In genomic region chr7:128447944-128448556, GRCh38 we compare ENCODE assay signal across 16 cellular contexts. TPM values are rescaled to one million over a fixed set of nuclear protein-coding genes. Genes with fewer than 3 reads are reported as not detected.
A peak's percentile ranks its signal among the peaks of the same experiment; 100 is the strongest.
DNase-seq lines count a peak whose midpoint lies in the region; ATAC-seq and TF ChIP-seq lines count a peak whose summit lies in the region.
"Had no signal": no experiment of that assay in that cellular context is flagged by ENCODE, and none has a peak within 500 bp of the region (broad histone marks: within the 10 kb centered on the region; RNA-seq: fewer than 3 reads in every experiment).

No MANE protein-coding gene starts in this region.

- no peak overlapping the region for H3K4me3 ChIP-seq in esophagus muscularis mucosa
- H3K4me3 ChIP-seq in upper lobe of right lung = no peak overlapping the region
- H3K4me3 ChIP-seq in spleen = no peak overlapping the region

- no peak for TF ChIP-seq EP300 in esophagus muscularis mucosa (IDR thresholded peaks at IDR 0.05)

- CTCF ChIA-PET in activated CD4-positive, alpha-beta T cell treated with anti-CD3 and anti-CD28 coated beads for 36 hours (lab: Charles Lee) = interaction anchor here (0.7 to 4.1 kb wide), 6 partner anchors 11 to 268 kb away, joined by 3 to 40 read pairs (median 6); partner anchors contain the start of gene IMPDH1
- CTCF ChIA-PET in activated naive CD4-positive, alpha-beta T cell treated with anti-CD3 and anti-CD28 coated beads, Interleukin-2, amount 10 ng/mL, durations not matched to agents 7 days and 5 days (lab: Charles Lee) = interaction anchor here (1.2 to 2.9 kb wide), 4 partner anchors 13 to 23 kb away, joined by 3 to 20 read pairs (median 9); no protein-coding TSS in a partner anchor

- TF ChIP-seq CTCF in esophagus muscularis mucosa (IDR thresholded peaks at IDR 0.05) = no peak
- TF ChIP-seq CTCF in upper lobe of right lung (IDR thresholded peaks at IDR 0.05) = no peak
- no peak for TF ChIP-seq CTCF in spleen (IDR thresholded peaks at IDR 0.05 in 8 of 11, conservative IDR thresholded peaks at IDR 0.05 in 3 of 11)

- peaks cover 48% of the 10 kb centered on the region for H3K4me1 Mint-ChIP-seq in activated CD4-positive, alpha-beta T cell treated with anti-CD3 and anti-CD28 coated beads for 36 hours
- H3K4me1 Mint-ChIP-seq in activated naive CD4-positive, alpha-beta T cell treated with anti-CD3 and anti-CD28 coated beads, Interleukin-2, amount 50 U/mL, for 24 hours = peaks cover 17% of the 10 kb centered on the region
- peaks cover 8% of the 10 kb centered on the region for H3K4me1 Mint-ChIP-seq in activated naive CD4-positive, alpha-beta T cell treated with anti-CD3 and anti-CD28 coated beads, Interleukin-2, amount 10 ng/mL, durations not matched to agents 7 days and 5 days

- H3K4me1 ChIP-seq in esophagus muscularis mucosa = peaks cover 0 to 5% (median 1%) of the 10 kb centered on the region in 4 donors
- H3K4me1 ChIP-seq in upper lobe of right lung = no peaks in the 10 kb centered on the region
- H3K4me1 ChIP-seq in spleen = no peaks in the 10 kb centered on the region

- H3K27ac ChIP-seq in esophagus muscularis mucosa (replicated peaks in 1 of 4) (no peak overlapping the region), upper lobe of right lung (peak overlapping the region; percentile 4), spleen (no peak overlapping the region)
- H3K27ac ChIP-seq: KMS-11 had no signal

- H3K36me3 Mint-ChIP-seq in activated CD4-positive, alpha-beta T cell treated with anti-CD3 and anti-CD28 coated beads for 36 hours (ENCODE audit: low read depth) = peaks cover 2% of the 10 kb centered on the region
- H3K36me3 Mint-ChIP-seq in activated naive CD4-positive, alpha-beta T cell treated with anti-CD3 and anti-CD28 coated beads, Interleukin-2, amount 50 U/mL, for 24 hours = no peaks in the 10 kb centered on the region
- H3K36me3 Mint-ChIP-seq in activated naive CD4-positive, alpha-beta T cell treated with anti-CD3 and anti-CD28 coated beads, Interleukin-2, amount 10 ng/mL, durations not matched to agents 7 days and 5 days = no peaks in the 10 kb centered on the region
- H3K36me3 Mint-ChIP-seq: CD14-positive monocyte had no signal

- POLR2A ChIA-PET in activated CD4-positive, alpha-beta T cell treated with anti-CD3 and anti-CD28 coated beads for 36 hours (lab: Charles Lee) = no interaction called here

- H3K9me3 Mint-ChIP-seq in activated CD4-positive, alpha-beta T cell treated with anti-CD3 and anti-CD28 coated beads for 36 hours (ENCODE audit: low read depth) = no peaks in the 10 kb centered on the region
- H3K9me3 Mint-ChIP-seq in activated naive CD4-positive, alpha-beta T cell treated with anti-CD3 and anti-CD28 coated beads, Interleukin-2, amount 50 U/mL, for 24 hours = no peaks in the 10 kb centered on the region
- H3K9me3 Mint-ChIP-seq in activated naive CD4-positive, alpha-beta T cell treated with anti-CD3 and anti-CD28 coated beads, Interleukin-2, amount 10 ng/mL, durations not matched to agents 7 days and 5 days = no peaks in the 10 kb centered on the region
- H3K9me3 Mint-ChIP-seq: CD14-positive monocyte, H9 had no signal

- H3K27ac Mint-ChIP-seq in activated CD4-positive, alpha-beta T cell treated with anti-CD3 and anti-CD28 coated beads for 36 hours = peak overlapping the region; percentile 55
- peak overlapping the region; percentile 46 for H3K27ac Mint-ChIP-seq in activated naive CD4-positive, alpha-beta T cell treated with anti-CD3 and anti-CD28 coated beads, Interleukin-2, amount 50 U/mL, for 24 hours
- no peak overlapping the region for H3K27ac Mint-ChIP-seq in activated naive CD4-positive, alpha-beta T cell treated with anti-CD3 and anti-CD28 coated beads, Interleukin-2, amount 10 ng/mL, durations not matched to agents 7 days and 5 days
- H3K27ac Mint-ChIP-seq: H9 had no signal

- peak; percentile 70 for ATAC-seq in activated CD4-positive, alpha-beta T cell treated with anti-CD3 and anti-CD28 coated beads for 36 hours
- peak; percentile 59 for ATAC-seq in upper lobe of right lung

- peaks cover 8% of the 10 kb centered on the region for H3K27me3 Mint-ChIP-seq in activated CD4-positive, alpha-beta T cell treated with anti-CD3 and anti-CD28 coated beads for 36 hours
- peaks cover 7% of the 10 kb centered on the region for H3K27me3 Mint-ChIP-seq in activated naive CD4-positive, alpha-beta T cell treated with anti-CD3 and anti-CD28 coated beads, Interleukin-2, amount 50 U/mL, for 24 hours
- peaks cover 39% of the 10 kb centered on the region for H3K27me3 Mint-ChIP-seq in activated naive CD4-positive, alpha-beta T cell treated with anti-CD3 and anti-CD28 coated beads, Interleukin-2, amount 10 ng/mL, durations not matched to agents 7 days and 5 days

- H3K9me3 ChIP-seq in esophagus muscularis mucosa (no peaks in the 10 kb centered on the region), upper lobe of right lung (no peaks in the 10 kb centered on the region), spleen (no peaks in the 10 kb centered on the region)
- H3K9me3 ChIP-seq: Caco-2 had no signal

- H3K27me3 ChIP-seq in esophagus muscularis mucosa = no peaks in the 10 kb centered on the region
- H3K27me3 ChIP-seq in upper lobe of right lung = no peaks in the 10 kb centered on the region
- H3K27me3 ChIP-seq in spleen (replicated peaks in 1 of 7) = no peaks in the 10 kb centered on the region

- H3K36me3 ChIP-seq in esophagus muscularis mucosa = no peaks in the 10 kb centered on the region
- H3K36me3 ChIP-seq in upper lobe of right lung = no peaks in the 10 kb centered on the region
- H3K36me3 ChIP-seq in spleen = no peaks in the 10 kb centered on the region

- intact Hi-C loops in activated CD4-positive, alpha-beta T cell treated with anti-CD3 and anti-CD28 coated beads for 36 hours (cut with DNase I, micrococcal nuclease) = no loop called here
- intact Hi-C loops in esophagus muscularis mucosa (cut with DNase I) = no loop called here
- intact Hi-C loops in upper lobe of right lung (cut with DNase I) = no loop called here
- intact Hi-C loops in spleen (cut with DNase I; ENCODE audit: low total_unique reads) = no loop called here

- peak; percentile 56 for DNase-seq in activated CD4-positive, alpha-beta T cell treated with anti-CD3 and anti-CD28 coated beads for 36 hours
- no peak for DNase-seq in activated CD4-positive, alpha-beta T cell treated with anti-CD3 and anti-CD28 coated beads, Interleukin-2, amount 50 U/mL, for 4 hours
- DNase-seq in activated naive CD4-positive, alpha-beta T cell treated with anti-CD3 and anti-CD28 coated beads, Interleukin-2, amount 10 ng/mL, durations not matched to agents 7 days and 5 days = no peak
- DNase-seq in esophagus muscularis mucosa (ENCODE audit: extremely low spot score) (peak; percentile 75), upper lobe of right lung (no peak), spleen (no peak), amygdala (lab: John Stamatoyannopoulos, UW) (no peak)
- DNase-seq: Caco-2; H9; NCI-H1092; NCI-H345; NCI-H526 treated with DMSO at 0.1 percent for 48 hours; NK-92 treated with Interleukin-12 subunit alpha and Interleukin-12 subunit beta, amount 100 ng/mL, for 24 hours had no signal

- H3K4me3 Mint-ChIP-seq in activated CD4-positive, alpha-beta T cell treated with anti-CD3 and anti-CD28 coated beads for 36 hours = no peak overlapping the region
- H3K4me3 Mint-ChIP-seq in activated naive CD4-positive, alpha-beta T cell treated with anti-CD3 and anti-CD28 coated beads, Interleukin-2, amount 50 U/mL, for 24 hours = no peak overlapping the region
- no peak overlapping the region for H3K4me3 Mint-ChIP-seq in activated naive CD4-positive, alpha-beta T cell treated with anti-CD3 and anti-CD28 coated beads, Interleukin-2, amount 10 ng/mL, durations not matched to agents 7 days and 5 days
- H3K4me3 Mint-ChIP-seq: CD14-positive monocyte, H9 had no signal

- WGBS in esophagus muscularis mucosa = 77% methylated on average over 4 of the region's 4 CpGs
- WGBS in spleen, 5 donors = 69 to 73% (median 73%) methylated on average over 4 of the region's 4 CpGs

- TF ChIP-seq POLR2A in esophagus muscularis mucosa (IDR thresholded peaks at IDR 0.05; ENCODE audit: low read depth) (no peak), spleen (IDR thresholded peaks at IDR 0.05) (no peak)

RNA-seq across cellular contexts. Expression of gene HILPDA, which starts 7.6 kb away (rescaled TPM):
- 100 to 1,000 TPM; 227 to 309 TPM for total RNA-seq in activated CD4-positive, alpha-beta T cell treated with anti-CD3 and anti-CD28 coated beads for 36 hours
- total RNA-seq in esophagus muscularis mucosa (10 to 100 TPM in 1 of 4 donors, 1 to 10 TPM in 3; 4.1 to 15.1 (median 5.8) TPM), upper lobe of right lung (8.9 TPM), spleen (10 to 100 TPM in 2 of 7 donors, 1 to 10 TPM in 5; 4.2 to 16.7 (median 7.1) TPM)
- polyA plus RNA-seq in spleen = 1 to 10 TPM; 3.2 to 8.2 (median 7.2) TPM

RNA-seq across cellular contexts. Expression of gene METTL2B, which starts 28.5 kb away (rescaled TPM):
- total RNA-seq in activated CD4-positive, alpha-beta T cell treated with anti-CD3 and anti-CD28 coated beads for 36 hours = 10 to 100 TPM; 36.1 to 40.3 TPM
- total RNA-seq in esophagus muscularis mucosa (10 to 100 TPM; 19.9 to 23.5 (median 21.0) TPM), upper lobe of right lung (22.1 TPM), spleen (10 to 100 TPM; 17.7 to 32.8 (median 22.4) TPM)
- 10 to 100 TPM in 1 of 3 donors, 1 to 10 TPM in 2; 6.7 to 12.3 (median 7.2) TPM for polyA plus RNA-seq in spleen

RNA-seq across cellular contexts. Expression of gene IMPDH1, which starts 38.3 kb away (rescaled TPM):
- 10 to 100 TPM; 59.0 to 60.7 TPM for total RNA-seq in activated CD4-positive, alpha-beta T cell treated with anti-CD3 and anti-CD28 coated beads for 36 hours
- total RNA-seq in esophagus muscularis mucosa (10 to 100 TPM; 29.1 to 72.1 (median 56.0) TPM), upper lobe of right lung (59.8 TPM), spleen (100 to 1,000 TPM in 3 of 7 donors, 10 to 100 TPM in 4; 75.8 to 120 (median 89.0) TPM)
- 10 to 100 TPM; 29.9 to 52.1 (median 35.9) TPM for polyA plus RNA-seq in spleen

Comparison
In these comparisons a context has a peak if more than half of its experiments do, and no peak if none do; other contexts are left out.
1. DNase-seq: peak in activated CD4-positive, alpha-beta T cell treated with anti-CD3 and anti-CD28 coated beads for 36 hours (single experiment) and esophagus muscularis mucosa (single experiment); none in activated CD4-positive, alpha-beta T cell treated with anti-CD3 and anti-CD28 coated beads, Interleukin-2, amount 50 U/mL, for 4 hours (0 of 2), activated naive CD4-positive, alpha-beta T cell treated with anti-CD3 and anti-CD28 coated beads, Interleukin-2, amount 10 ng/mL, durations not matched to agents 7 days and 5 days (single experiment), upper lobe of right lung (single experiment), spleen (single experiment) and amygdala (0 of 56).
2. RNA of gene HILPDA, which starts 7.6 kb away (total RNA-seq): 227 to 309 TPM in activated CD4-positive, alpha-beta T cell treated with anti-CD3 and anti-CD28 coated beads for 36 hours; 8.9 TPM in upper lobe of right lung (single experiment), 4.2 to 16.7 TPM in spleen and 4.1 to 15.1 TPM in esophagus muscularis mucosa; every median in the first group is over 10 times any median in the second.